In genomic region chr2:57894353-57894752, GRCh38 we compare ENCODE assay signal across 17 cellular contexts.
DNase-seq lines count a peak whose midpoint lies in the region; ATAC-seq, FAIRE-seq and TF ChIP-seq lines count a peak whose summit lies in the region.
"Had no signal": no experiment of that assay in that cellular context is flagged by ENCODE, and none has a peak within 500 bp of the region (broad histone marks: within the 10 kb centered on the region; RNA-seq: fewer than 3 reads in every experiment).

No MANE protein-coding gene starts in this region.

- ATAC-seq in activated naive CD8-positive, alpha-beta T cell treated with anti-CD3 and anti-CD28 coated beads, Interleukin-2, amount 50 U/mL, for 24 hours, result no peak
- no peak for ATAC-seq in GM12878
- ATAC-seq: HCT116 had no signal

- H3K27ac ChIP-seq in GM12878 (ENCODE audit: control insufficient read depth, insufficient read depth) (peak overlapping the region; percentile 35), GM23248 (no peak overlapping the region), coronary artery (no peak overlapping the region)
- H3K27ac ChIP-seq: C4-2B, KMS-11 had no signal

- no peaks in the 10 kb centered on the region for H3K27me3 Mint-ChIP-seq in activated naive CD8-positive, alpha-beta T cell treated with anti-CD3 and anti-CD28 coated beads, Interleukin-2, amount 50 U/mL, for 24 hours
- H3K27me3 Mint-ChIP-seq in activated naive CD8-positive, alpha-beta T cell treated with anti-CD3 and anti-CD28 coated beads for 36 hours, result no peaks in the 10 kb centered on the region
- H3K27me3 Mint-ChIP-seq: CD8-positive, alpha-beta memory T cell had no signal

- TF ChIP-seq CTCF in GM12878 (IDR thresholded peaks at IDR 0.05 in 2 of 3, conservative IDR thresholded peaks at IDR 0.05 in 1 of 3; ENCODE audit: control insufficient read depth in 2 of 3, extremely low read depth in 1 of 3, insufficient read depth in 1 of 3, low read depth in 3 of 3, low read length in 3 of 3) (no peak), coronary artery (IDR thresholded peaks at IDR 0.05) (no peak)

- no peaks in the 10 kb centered on the region for H3K9me3 Mint-ChIP-seq in activated naive CD8-positive, alpha-beta T cell treated with anti-CD3 and anti-CD28 coated beads, Interleukin-2, amount 50 U/mL, for 24 hours
- no peaks in the 10 kb centered on the region for H3K9me3 Mint-ChIP-seq in activated naive CD8-positive, alpha-beta T cell treated with anti-CD3 and anti-CD28 coated beads for 36 hours
- H3K9me3 Mint-ChIP-seq: CD8-positive, alpha-beta memory T cell had no signal

- in situ Hi-C loops in GM12878 (cut with MboI), result no loop called here
- in situ Hi-C loops in GM23248 (cut with MboI), result no loop called here

- H3K4me2 ChIP-seq in GM12878 (ENCODE audit: control insufficient read depth, insufficient read depth) (0 out of 2 replicates have a peak overlapping the region, but pooled peaks have one; percentile 14), GM23248 (ENCODE audit: unreplicated experiment) (no peak overlapping the region)
- H3K4me2 ChIP-seq: KMS-11 had no signal

- SMC1A ChIA-PET in GM12878 (lab: Charles Lee; ENCODE audit: uncharacterized antibody, unreplicated experiment), result interaction anchor here (0.5 to 10.5 kb wide), 4 partner anchors 11 to 241 kb away, joined by 3 to 159 read pairs (median 48); no protein-coding TSS in a partner anchor

- no peaks in the 10 kb centered on the region for H3K9me2 ChIP-seq in GM23248 (ENCODE audit: insufficient read depth)

- H3K27me3 ChIP-seq in GM12878 (replicated peaks in 1 of 2; ENCODE audit: control insufficient read depth in 2 of 2, insufficient read depth in 2 of 2, low read length in 1 of 2), result no peaks in the 10 kb centered on the region
- no peaks in the 10 kb centered on the region for H3K27me3 ChIP-seq in GM23248 (replicated peaks; ENCODE audit: insufficient read depth)
- H3K27me3 ChIP-seq: BE2C had no signal

- CTCF ChIA-PET in GM12878 (lab: Yijun Ruan, JAX), result interaction anchor here (1.3 to 5.6 kb wide), 3 partner anchors 11 to 174 kb away, joined by 3 to 32 read pairs (median 18); no protein-coding TSS in a partner anchor

- no TSS peak for BruUV-seq in GM12878 (replicated peaks; lab: Mats Ljungman, UMichigan)

- no peaks in the 10 kb centered on the region for H4K20me1 ChIP-seq in GM12878 (ENCODE audit: control insufficient read depth, insufficient read depth)
- H4K20me1 ChIP-seq in GM23248 (ENCODE audit: insufficient read depth), result no peaks in the 10 kb centered on the region

- no peak for DNase-seq in activated naive CD8-positive, alpha-beta T cell treated with anti-CD3 and anti-CD28 coated beads, Interleukin-2, amount 50 U/mL, for 24 hours
- DNase-seq in activated naive CD8-positive, alpha-beta T cell treated with anti-CD3 and anti-CD28 coated beads for 36 hours, result no peak
- DNase-seq in NOMO-1 treated with DMSO at 0.1 percent for 48 hours (lab: John Stamatoyannopoulos, UW; ENCODE audit: unreplicated experiment), result peak; percentile 51
- DNase-seq in GM12878 (ENCODE audit: low read depth, low spot score), result no peak
- DNase-seq in GM23248, result no peak
- DNase-seq in coronary artery (ENCODE audit: low spot score), result no peak
- DNase-seq in NCI-H187 (lab: John Stamatoyannopoulos, UW), result no peak
- DNase-seq: BE2C; CD8-positive, alpha-beta memory T cell; DMS 273 treated with DMSO at 0.1 percent for 48 hours had no signal

- no peak for TF ChIP-seq EP300 in GM12878 (IDR thresholded peaks at IDR 0.05; ENCODE audit: borderline replicate concordance in 1 of 2, control insufficient read depth in 1 of 2, low read depth in 2 of 2, low read length in 2 of 2)

- H3K4me3 Mint-ChIP-seq in activated naive CD8-positive, alpha-beta T cell treated with anti-CD3 and anti-CD28 coated beads, Interleukin-2, amount 50 U/mL, for 24 hours, result no peak overlapping the region
- H3K4me3 Mint-ChIP-seq in activated naive CD8-positive, alpha-beta T cell treated with anti-CD3 and anti-CD28 coated beads for 36 hours, result no peak overlapping the region
- H3K4me3 Mint-ChIP-seq: CD8-positive, alpha-beta memory T cell had no signal

- peaks cover 33% of the 10 kb centered on the region for H3K4me1 ChIP-seq in GM12878 (ENCODE audit: control insufficient read depth, insufficient read depth, low read length)
- peaks cover 17% of the 10 kb centered on the region for H3K4me1 ChIP-seq in GM23248 (ENCODE audit: insufficient read depth)
- H3K4me1 ChIP-seq: BE2C had no signal

- no peak for TF ChIP-seq POLR2A in GM12878 (IDR thresholded peaks at IDR 0.05; ENCODE audit: low read depth, low read length)

- POLR2A ChIA-PET in GM12878 (lab: Charles Lee), result interaction anchor here (1.0 to 3.9 kb wide), 3 partner anchors 10 to 157 kb away, joined by 4 to 24 read pairs (median 5); no protein-coding TSS in a partner anchor

- H3F3A ChIP-seq in GM23248 (ENCODE audit: insufficient read depth), result peaks cover 12% of the 10 kb centered on the region

- H3K36me3 ChIP-seq in GM12878 (ENCODE audit: control insufficient read depth in 2 of 2, insufficient read depth in 2 of 2, low read length in 1 of 2) (no peaks in the 10 kb centered on the region), GM23248 (ENCODE audit: low read depth) (no peaks in the 10 kb centered on the region)
- H3K36me3 ChIP-seq: BE2C had no signal

- H3K36me3 Mint-ChIP-seq in activated naive CD8-positive, alpha-beta T cell treated with anti-CD3 and anti-CD28 coated beads, Interleukin-2, amount 50 U/mL, for 24 hours (ENCODE audit: low read depth), result no peaks in the 10 kb centered on the region
- H3K36me3 Mint-ChIP-seq in activated naive CD8-positive, alpha-beta T cell treated with anti-CD3 and anti-CD28 coated beads for 36 hours, result no peaks in the 10 kb centered on the region
- H3K36me3 Mint-ChIP-seq: CD8-positive, alpha-beta memory T cell had no signal

- peaks cover 3% of the 10 kb centered on the region for H3K4me1 Mint-ChIP-seq in activated naive CD8-positive, alpha-beta T cell treated with anti-CD3 and anti-CD28 coated beads, Interleukin-2, amount 50 U/mL, for 24 hours
- H3K4me1 Mint-ChIP-seq in activated naive CD8-positive, alpha-beta T cell treated with anti-CD3 and anti-CD28 coated beads for 36 hours, result peaks cover 3% of the 10 kb centered on the region
- H3K4me1 Mint-ChIP-seq: CD8-positive, alpha-beta memory T cell had no signal

- no peaks in the 10 kb centered on the region for H3K79me2 ChIP-seq in GM12878 (ENCODE audit: control insufficient read depth, insufficient read depth, low read length)
- no peaks in the 10 kb centered on the region for H3K79me2 ChIP-seq in GM23248 (ENCODE audit: insufficient read depth)

- TF ChIP-seq RAD21 in GM12878 (IDR thresholded peaks at IDR 0.05; ENCODE audit: insufficient read depth, low read depth, low read length), result no peak

- H3K27ac Mint-ChIP-seq in activated naive CD8-positive, alpha-beta T cell treated with anti-CD3 and anti-CD28 coated beads, Interleukin-2, amount 50 U/mL, for 24 hours, result peak overlapping the region; percentile 7
- no peak overlapping the region for H3K27ac Mint-ChIP-seq in activated naive CD8-positive, alpha-beta T cell treated with anti-CD3 and anti-CD28 coated beads for 36 hours
- H3K27ac Mint-ChIP-seq: CD8-positive, alpha-beta memory T cell had no signal

- intact Hi-C loops in GM12878 (cut with micrococcal nuclease; ENCODE audit: unreplicated experiment), result no loop called here

- H2AFZ ChIP-seq in GM12878 (ENCODE audit: control insufficient read depth, low read depth, low read length) (peak overlapping the region; percentile 56), GM23248 (no peak overlapping the region)

- H3K9me3 ChIP-seq in GM12878 (replicated peaks; ENCODE audit: control insufficient read depth, insufficient read depth, low read length) (no peaks in the 10 kb centered on the region; the same call in 2 of the 3 replicates), GM23248 (ENCODE audit: low read depth) (no peaks in the 10 kb centered on the region)
- H3K9me3 ChIP-seq: BE2C had no signal

- H3K4me3 ChIP-seq in GM12878, result no peak overlapping the region
- H3K4me3 ChIP-seq in GM23248, result no peak overlapping the region
- no peak overlapping the region for H3K4me3 ChIP-seq in coronary artery

- RAD21 ChIA-PET in GM12878 (lab: Charles Lee; ENCODE audit: unreplicated experiment), result interaction anchor here (0.8 to 6.3 kb wide), 6 partner anchors 9 to 134 kb away, joined by 4 to 66 read pairs (median 18); no protein-coding TSS in a partner anchor

- H3K9ac ChIP-seq in GM12878 (ENCODE audit: control insufficient read depth, insufficient read depth, low read length) (no peak overlapping the region), GM23248 (no peak overlapping the region)
- H3K9ac ChIP-seq: KMS-11 had no signal

- FAIRE-seq in GM12878 (lab: Jason Lieb, UNC), result no peak
- FAIRE-seq: A204.1, H54, HepG2, HTR-8/SVneo had no signal

- 86% methylated on average over 2 of the region's 2 CpGs for WGBS in GM12878 (ENCODE audit: insufficient coverage, insufficient replicate concordance, low lambda C conversion rate, missing lambda C conversion rate)
- 97 to 100% methylated on average over 2 of the region's 2 CpGs for whole genome bisulfite sequencing in GM23248 (ENCODE audit: low coverage in 1 of 2, low lambda C conversion rate in 2 of 2, missing lambda C conversion rate in 2 of 2), 2 experiments

TF ChIP-seq in GM12878, 131 proteins besides CTCF, POLR2A, EP300 and RAD21:
- no peak for TF ChIP-seq SMAD1 (IDR thresholded peaks at IDR 0.05; ENCODE audit: low read depth, partially characterized antibody)
- peak; percentile 82; the same call in 1 of the 2 replicates for TF ChIP-seq MTA2 (IDR thresholded peaks at IDR 0.05; ENCODE audit: low read depth)
